Comparison of ENCODE assay signal across 8 cellular contexts in genomic region chr12:32365473-32366064, GRCh38. TPM values are rescaled to one million over a fixed set of nuclear protein-coding genes. Genes with fewer than 3 reads are reported as not detected.
A peak's percentile ranks its signal among the peaks of the same experiment; 100 is the strongest.
DNase-seq lines count a peak whose midpoint lies in the region; ATAC-seq, FAIRE-seq and TF ChIP-seq lines count a peak whose summit lies in the region.

No MANE protein-coding gene starts in this region.

- H3K4me3 ChIP-seq in WI38 (ENCODE audit: low read depth, low read length) (no peak overlapping the region), epithelial cell of proximal tubule (ENCODE audit: low read depth, low read length) (no peak overlapping the region)

- DNase-seq in Right ventricle myocardium inferior (ENCODE audit: missing footprints) (no peak), cardiac septum (ENCODE audit: low spot score) (no peak), NCI-H2227 treated with DMSO at 0.1 percent for 48 hours (lab: John Stamatoyannopoulos, UW) (peak; percentile 27), epithelial cell of proximal tubule (ENCODE audit: low read depth) (peak; percentile 37), mucosa of gallbladder (ENCODE audit: low spot score) (peak; percentile 65), urothelium cell line (ENCODE audit: low spot score) (peak; percentile 58)

- ATAC-seq in Right ventricle myocardium inferior, result peak; percentile 37
- peak; percentile 64 for ATAC-seq in HG03159 (IDR thresholded peaks at IDR 0.05; ENCODE audit: unreplicated experiment)

- FAIRE-seq in urothelium cell line (lab: Jason Lieb, UNC), result no peak

- peak; percentile 70 for TF ChIP-seq CTCF in WI38 (IDR thresholded peaks at IDR 0.05; ENCODE audit: low read depth, low read length)
- TF ChIP-seq CTCF in epithelial cell of proximal tubule (conservative IDR thresholded peaks at IDR 0.05; ENCODE audit: low read depth, low read length), result peak; percentile 86

- intact Hi-C loops in Right ventricle myocardium inferior (cut with DNase I) (loop anchor here (1.0 kb wide), 2 partner anchors 292 to 307 kb away; no protein-coding TSS in a partner anchor), cardiac septum (cut with DNase I) (loop anchor here (1.0 to 5.0 kb wide), 2 partner anchors 87 to 307 kb away; no protein-coding TSS in a partner anchor)

RNA-seq across cellular contexts. Expression of gene FGD4, which starts 33.8 kb away (rescaled TPM):
- total RNA-seq in Right ventricle myocardium inferior (17.4 TPM), cardiac septum (19.4 TPM), epithelial cell of proximal tubule (16.5 and 19.9 TPM in 2 replicates), mucosa of gallbladder (75.6 TPM)

Comparison
In these comparisons a context has a peak if more than half of its experiments do, and no peak if none do; other contexts are left out.
1. DNase-seq: peak in NCI-H2227 treated with DMSO at 0.1 percent for 48 hours (single experiment), epithelial cell of proximal tubule (single experiment), mucosa of gallbladder (single experiment) and urothelium cell line (single experiment); none in Right ventricle myocardium inferior (single experiment) and cardiac septum (single experiment).